16 cellular contexts compared by ENCODE assay signal in genomic region chr20:59382907-59383306, GRCh38.
"Had no signal": no experiment of that assay in that cellular context is flagged by ENCODE, and none has a peak within 500 bp of the region (broad histone marks: within the 10 kb centered on the region; RNA-seq: fewer than 3 reads in every experiment).

No MANE protein-coding gene starts in this region.

- H3K4me3 ChIP-seq: K562 had no signal

- ATAC-seq: K562 had no signal

- DNase-seq: Kasumi-1, MM.1S, NCI-H1092 treated with DMSO at 0.1 percent for 48 hours, NCI-H1436, NCI-H187, NCI-H2029, NCI-H2081 treated with DMSO at 0.1 percent for 48 hours, NCI-H2227 treated with DMSO at 0.1 percent for 48 hours, NCI-H524, NCI-H526 treated with DMSO at 0.1 percent for 48 hours, NCI-H774, SHP77, SK-N-SH had no signal

- H3K27ac ChIP-seq: KMS-11, RWPE1 had no signal

- H3K4me2 ChIP-seq: KMS-11, SK-N-SH had no signal

- H3K9ac ChIP-seq: KMS-11, SK-N-SH had no signal

- H3K9me3 ChIP-seq: SK-N-SH had no signal
